Comparison of ENCODE assay signal across 8 cellular contexts in the genomic region with DNA sequence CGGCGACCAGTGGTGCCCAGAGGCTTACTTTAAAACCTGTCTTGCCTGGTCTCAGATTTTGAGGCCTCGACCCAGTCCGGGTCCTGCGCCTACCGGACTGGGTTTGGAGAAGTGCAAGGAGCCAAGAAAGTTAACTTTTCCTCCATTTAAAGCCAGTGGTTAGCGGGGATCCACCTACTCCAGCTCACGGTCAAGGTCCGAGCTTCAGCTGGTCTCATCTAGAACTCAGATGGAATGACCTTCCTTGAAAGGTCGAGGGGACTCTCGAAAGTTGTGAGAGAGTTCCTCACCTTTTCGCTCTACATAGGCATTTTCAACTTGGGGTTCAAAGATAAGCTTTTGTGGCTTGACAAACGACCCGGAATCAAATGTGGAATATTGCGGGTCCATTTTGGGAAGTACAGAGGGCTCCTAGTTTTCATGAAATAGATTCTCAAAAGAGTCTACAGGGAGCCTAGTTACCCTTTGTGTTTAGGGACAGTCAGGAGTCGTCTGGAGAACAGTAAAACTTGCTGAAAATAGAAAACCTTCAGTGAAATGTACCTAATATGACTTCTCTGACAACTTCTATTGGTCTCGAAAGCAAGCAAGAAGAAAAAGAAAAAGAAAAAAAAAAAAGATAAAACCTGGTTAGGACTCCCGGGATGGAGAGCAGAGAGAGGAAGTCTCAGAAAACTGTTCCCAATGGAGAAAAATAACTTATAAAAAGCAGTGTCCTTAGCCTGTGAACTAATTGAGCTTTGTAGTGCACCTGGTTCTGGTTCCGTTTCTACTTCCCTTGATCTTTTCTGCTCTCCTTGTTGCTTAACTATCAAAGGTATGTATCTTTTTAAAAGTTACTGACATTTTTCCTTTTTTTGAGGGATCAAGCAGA. TPM values are rescaled to one million over a fixed set of nuclear protein-coding genes. Genes with fewer than 3 reads are reported as not detected.
DNase-seq lines count a peak whose midpoint lies in the region; ATAC-seq and TF ChIP-seq lines count a peak whose summit lies in the region.

No MANE protein-coding gene starts in this region.

- peak; percentile 49 for DNase-seq in GM23248
- no peak for DNase-seq in SK-N-MC (ENCODE audit: low read depth, low spot score)
- peak; percentile 15 to 46 for DNase-seq in foreskin fibroblast
- no peak for DNase-seq in ovary
- DNase-seq in NCI-H1436 treated with DMSO at 0.1 percent for 48 hours (lab: John Stamatoyannopoulos, UW) = no peak
- no peak for DNase-seq in mesenteric fat pad (ENCODE audit: low spot score)
- DNase-seq in stimulated activated CD4-positive, alpha-beta T cell treated with anti-CD3 and anti-CD28 coated beads, Interleukin-2, amount 100 ng/mL, for 48 hours = no peak

- H4K20me1 ChIP-seq in GM23248 (ENCODE audit: insufficient read depth) = no peaks in the 10 kb centered on the region

- peak overlapping the region; percentile 97 for H3K4me2 ChIP-seq in GM23248 (ENCODE audit: unreplicated experiment)

- 3 to 6% methylated on average over 19 of the region's 19 CpGs for WGBS in GM23248 (ENCODE audit: low coverage in 1 of 2, low lambda C conversion rate in 2 of 2, missing lambda C conversion rate in 2 of 2), 2 experiments
- 2 to 4% (median 3%) methylated on average over 17 to 19 of the region's 19 CpGs for WGBS in ovary, 3 donors

- H3K79me2 ChIP-seq in GM23248 (ENCODE audit: insufficient read depth) = no peaks in the 10 kb centered on the region

- H3F3A ChIP-seq in GM23248 (ENCODE audit: insufficient read depth) = peaks cover 18% of the 10 kb centered on the region; the same call in 1 of the 2 replicates

- no peak for TF ChIP-seq POLR2A in ovary (IDR thresholded peaks at IDR 0.05)

- H3K27ac ChIP-seq in GM23248 (0 out of 2 replicates have a peak overlapping the region, but pooled peaks have one; percentile 22), SK-N-MC (no peak overlapping the region), ovary (no peak overlapping the region)

- in situ Hi-C loops in GM23248 (cut with MboI) = loop anchor here (25.0 kb wide), 1 partner anchor 345 kb away; no protein-coding TSS in a partner anchor

- TF ChIP-seq CTCF in foreskin fibroblast (IDR thresholded peaks at IDR 0.05; ENCODE audit: low read depth, low read length) (no peak), ovary (IDR thresholded peaks at IDR 0.05) (no peak)

- no peak for TF ChIP-seq EP300 in ovary (IDR thresholded peaks at IDR 0.05)

- peaks cover 8% of the 10 kb centered on the region; the same call in 1 of the 2 replicates for H3K27me3 ChIP-seq in GM23248 (replicated peaks; ENCODE audit: insufficient read depth)
- no peaks in the 10 kb centered on the region for H3K27me3 ChIP-seq in ovary

- intact Hi-C loops in ovary (cut with DNase I) = loop anchor here in 1 of 4 donors (10.0 kb wide), 1 partner anchor 123 kb away; the partner anchor contains the start of gene CNOT2

- H3K4me1 ChIP-seq in GM23248 (ENCODE audit: insufficient read depth) = 0 out of 2 replicates have a peak, but pooled peaks cover 9% of the 10 kb centered on the region
- peaks cover 3% of the 10 kb centered on the region for H3K4me1 ChIP-seq in ovary (ENCODE audit: insufficient read depth)

- no peak for ATAC-seq in HG03108 (IDR thresholded peaks at IDR 0.05; ENCODE audit: unreplicated experiment)

- H3K9me3 ChIP-seq in GM23248 (ENCODE audit: low read depth) = no peaks in the 10 kb centered on the region
- no peaks in the 10 kb centered on the region for H3K9me3 ChIP-seq in SK-N-MC (ENCODE audit: low read depth, low read length)
- H3K9me3 ChIP-seq in ovary = no peaks in the 10 kb centered on the region

- H3K9ac ChIP-seq in GM23248 (peak overlapping the region; percentile 69), SK-N-MC (ENCODE audit: insufficient read length) (peak overlapping the region; percentile 69)

- H3K9me2 ChIP-seq in GM23248 (ENCODE audit: insufficient read depth) = no peaks in the 10 kb centered on the region

- peak overlapping the region; percentile 93 for H3K4me3 ChIP-seq in GM23248
- H3K4me3 ChIP-seq in SK-N-MC = peak overlapping the region; percentile 96
- H3K4me3 ChIP-seq in foreskin fibroblast (ENCODE audit: low read depth in 1 of 2, low read length in 2 of 2) = peak overlapping the region; percentile 66
- peak overlapping the region; percentile 65 for H3K4me3 ChIP-seq in ovary

- peak overlapping the region; percentile 94 for H2AFZ ChIP-seq in GM23248

- no peaks in the 10 kb centered on the region for H3K36me3 ChIP-seq in GM23248 (ENCODE audit: low read depth)
- H3K36me3 ChIP-seq in SK-N-MC (ENCODE audit: insufficient read depth, low read length) = no peaks in the 10 kb centered on the region
- H3K36me3 ChIP-seq in ovary = no peaks in the 10 kb centered on the region

RNA-seq across cellular contexts. Expression of gene KCNMB4, which starts 1.4 kb away (rescaled TPM):
- 1.8 and 2.7 TPM in 2 replicates for total RNA-seq in GM23248 (2014; rRNA removed; shearing (Covaris generic))
- 1.2 and 1.7 TPM in 2 replicates for polyA plus RNA-seq in GM23248 (2016; fragmentation: Nextera tagmentation; extraction: Ambion mirVana)
- 1 to 10 TPM; 2.0 to 5.6 (median 3.0) TPM for total RNA-seq in ovary
- polyA plus RNA-seq in ovary = 1 to 10 TPM; 2.6 to 4.0 TPM
- 1.2 TPM for total RNA-seq in mesenteric fat pad

Comparison
In these comparisons a context has a peak if more than half of its experiments do, and no peak if none do; other contexts are left out.
1. DNase-seq: peak in GM23248 (single experiment) and foreskin fibroblast (2 of 2); none in SK-N-MC (single experiment), ovary (0 of 5), NCI-H1436 treated with DMSO at 0.1 percent for 48 hours (single experiment), mesenteric fat pad (single experiment) and stimulated activated CD4-positive, alpha-beta T cell treated with anti-CD3 and anti-CD28 coated beads, Interleukin-2, amount 100 ng/mL, for 48 hours (0 of 2).
2. Peak in every context shown above with its lines, with median percentiles within 50 percentile points of each other: H3K4me3 ChIP-seq.